Comparison of ENCODE assay signal across 12 cellular contexts in genomic region chr6:27679968-27680694, GRCh38.
DNase-seq lines count a peak whose midpoint lies in the region; ATAC-seq and TF ChIP-seq lines count a peak whose summit lies in the region.
"Had no signal": no experiment of that assay in that cellular context is flagged by ENCODE, and none has a peak within 500 bp of the region (broad histone marks: within the 10 kb centered on the region; RNA-seq: fewer than 3 reads in every experiment).

No MANE protein-coding gene starts in this region.

- in situ Hi-C loops in astrocyte of the cerebellum (cut with HindIII; ENCODE audit: low sequenced_read_pairs), result no loop called here

- H3K4me1 ChIP-seq in ascending aorta, result no peaks in the 10 kb centered on the region

- H3K9me3 Mint-ChIP-seq in CD14-positive monocyte, result peaks cover 0 to 43% (median 33%) of the 10 kb centered on the region in 7 donors

- H3K4me3 ChIP-seq in H7 (ENCODE audit: insufficient read depth, low read depth, low read length), result peak overlapping the region; percentile 27
- H3K4me3 ChIP-seq in astrocyte of the cerebellum (ENCODE audit: low read depth, low read length), result peak overlapping the region; percentile 35
- peak overlapping the region in 1 of 2 donors; percentile 2 for H3K4me3 ChIP-seq in ascending aorta
- H3K4me3 ChIP-seq: skin epidermis had no signal

- H3K36me3 ChIP-seq in H7 (replicated peaks; ENCODE audit: control insufficient read depth, insufficient read depth, low read length) (no peaks in the 10 kb centered on the region), ascending aorta (no peaks in the 10 kb centered on the region)

- DNase-seq in CD14-positive monocyte (ENCODE audit: low spot score) (no peak), H7 (no peak), astrocyte of the cerebellum (ENCODE audit: low read depth) (no peak), islet precursor cell (peak; percentile 63), cerebellum (ENCODE audit: low spot score) (no peak), ascending aorta (ENCODE audit: low spot score in 2 of 2) (no peak), NAMALWA (ENCODE audit: low spot score) (no peak)
- DNase-seq: activated T-cell treated with anti-CD3 and anti-CD28 coated beads for 4 hours, NCI-H1048, SW 1271 had no signal

- peaks cover 77 to 95% (median 91%) of the 10 kb centered on the region in 3 donors for H3K27me3 Mint-ChIP-seq in CD14-positive monocyte (ENCODE audit: low read depth in 3 of 3)

- ATAC-seq in GM19035 (IDR thresholded peaks at IDR 0.05; ENCODE audit: unreplicated experiment), result no peak

- H3K27ac ChIP-seq in ascending aorta, result no peak overlapping the region
- H3K27ac ChIP-seq: skin epidermis had no signal

- peak overlapping the region; percentile 8 to 90 for H3K4me3 Mint-ChIP-seq in CD14-positive monocyte

- H3K4me1 Mint-ChIP-seq in CD14-positive monocyte, result peaks cover 23% of the 10 kb centered on the region

- H3K36me3 Mint-ChIP-seq in CD14-positive monocyte, result peaks cover 8% of the 10 kb centered on the region in 2 donors

- H3K27ac Mint-ChIP-seq in CD14-positive monocyte, result no peak overlapping the region

- no peaks in the 10 kb centered on the region for H3K9me3 ChIP-seq in ascending aorta

- H3K27me3 ChIP-seq in H7 (ENCODE audit: control insufficient read depth, insufficient read depth, low read length) (peaks cover 26% of the 10 kb centered on the region), ascending aorta (peaks cover 10% of the 10 kb centered on the region)

- TF ChIP-seq CTCF in CD14-positive monocyte (IDR thresholded peaks at IDR 0.05) (no peak), astrocyte of the cerebellum (IDR thresholded peaks at IDR 0.05; ENCODE audit: low read depth, low read length, missing control alignments) (no peak), ascending aorta (IDR thresholded peaks at IDR 0.05) (no peak)

- intact Hi-C loops in CD14-positive monocyte (cut with micrococcal nuclease), result loop anchor here (10.0 kb wide), 3 partner anchors 215 to 515 kb away; a partner anchor contains a TSS
- intact Hi-C loops in ascending aorta (cut with DNase I), result no loop called here
